In the genomic region with DNA sequence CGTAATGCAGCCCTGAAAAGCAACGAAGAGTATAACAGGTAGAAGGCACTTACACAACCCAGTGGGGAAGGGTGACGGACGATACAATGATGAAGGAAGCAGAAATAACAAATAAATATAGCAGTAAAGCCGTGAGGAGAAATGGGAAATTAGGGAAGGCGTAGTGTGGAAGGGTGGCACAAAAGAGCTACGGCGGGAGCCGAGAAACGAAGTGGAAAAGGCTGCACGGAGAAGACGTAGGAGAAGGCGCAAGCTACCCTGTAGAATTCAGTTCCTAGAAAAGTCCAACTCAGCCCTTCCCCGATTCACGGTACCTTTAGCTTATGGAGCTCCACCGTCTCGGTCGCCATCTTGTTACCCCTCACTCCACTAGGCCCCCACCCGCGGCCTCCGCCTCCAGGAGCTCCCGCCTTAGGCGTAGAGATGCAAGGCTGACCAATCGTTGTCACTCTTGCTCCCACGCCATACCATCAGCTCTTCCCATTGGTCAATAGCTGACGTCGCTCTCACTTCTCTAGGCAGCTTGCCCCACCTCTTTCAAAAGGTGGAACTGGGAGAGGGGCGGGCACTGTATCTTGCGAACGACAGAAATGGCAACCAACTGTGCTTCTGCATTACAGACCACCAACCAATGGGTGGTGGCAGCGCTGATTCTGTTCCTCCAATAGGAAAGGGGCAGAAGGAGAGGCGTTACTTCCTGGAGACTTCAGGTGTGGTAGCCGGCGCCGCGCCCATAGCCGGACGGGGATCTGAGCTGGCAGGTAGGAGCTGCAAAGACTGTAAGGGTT, we compare ENCODE assay signal across 8 cellular contexts. TPM values are rescaled to one million over a fixed set of nuclear protein-coding genes. Genes with fewer than 3 reads are reported as not detected.
DNase-seq lines count a peak whose midpoint lies in the region; ATAC-seq, FAIRE-seq and TF ChIP-seq lines count a peak whose summit lies in the region.

ORMDL2 (plus strand) TSS at position 690 of the 788 bp plus-strand sequence. CDS start 959 bp downstream, outside the sequence.
SARNP (minus strand) TSS at position 373 of the 788 bp plus-strand sequence; CDS start at position 350, 23 bp downstream.

- H3K4me2 ChIP-seq in parathyroid adenoma (ENCODE audit: low read length), result peak within 1 kb of the TSS; percentile 95

- H3K36me3 ChIP-seq in adipocyte (ENCODE audit: control insufficient read depth, insufficient read depth, low read length, severe bottlenecking) (peaks cover 40% of the 10 kb centered on the region), cardiac muscle cell (peaks cover 34% of the 10 kb centered on the region), parathyroid adenoma (ENCODE audit: control insufficient read depth, insufficient read depth, low read length) (no peaks in the 10 kb centered on the region), tibial nerve (peaks cover 0 to 52% (median 18%) of the 10 kb centered on the region in 3 donors)

- peak within 1 kb of the TSS; percentile 89 for H2AFZ ChIP-seq in parathyroid adenoma

- TF ChIP-seq EP300 in tibial nerve (IDR thresholded peaks at IDR 0.05), result peak; percentile 64 to 95

- H3K27ac ChIP-seq in cardiac muscle cell, result peak within 1 kb of the TSS; percentile 90
- H3K27ac ChIP-seq in parathyroid adenoma, result peak within 1 kb of the TSS; percentile 79
- peak within 1 kb of the TSS; percentile 84 to 93 (median 91) for H3K27ac ChIP-seq in tibial nerve

- peak within 1 kb of the TSS; percentile 95 for H3K9ac ChIP-seq in adipocyte (ENCODE audit: low read length)
- no peak within 1 kb of the TSS for H3K9ac ChIP-seq in parathyroid adenoma

- H3K9me3 ChIP-seq in adipocyte (ENCODE audit: control insufficient read depth, low read length) (no peaks in the 10 kb centered on the region), cardiac muscle cell (ENCODE audit: low read depth) (no peaks in the 10 kb centered on the region), parathyroid adenoma (ENCODE audit: control insufficient read depth, low read length) (no peaks in the 10 kb centered on the region), tibial nerve (no peaks in the 10 kb centered on the region)

- TF ChIP-seq CTCF in cardiac muscle cell (IDR thresholded peaks at IDR 0.05; ENCODE audit: low read depth, low read length) (no peak), parathyroid adenoma (IDR thresholded peaks at IDR 0.05) (no peak), tibial nerve (IDR thresholded peaks at IDR 0.05) (peak in 1 of 5 experiments; percentile 27)

- DNase-seq in GM12892 (ENCODE audit: insufficient read length) (peak; percentile 90), NCI-H1436 (lab: John Stamatoyannopoulos, UW) (peak; percentile 99), SW480 (ENCODE audit: low spot score) (peak; percentile 100), adipocyte (ENCODE audit: low read depth) (peak; percentile 100), cardiac muscle cell (ENCODE audit: low read depth in 1 of 2, low spot score in 1 of 2) (peak; percentile 99 to 100), tibial nerve (ENCODE audit: low spot score in 2 of 2) (peak; percentile 95 to 99)

- peaks cover 43% of the 10 kb centered on the region for H3K79me2 ChIP-seq in parathyroid adenoma

- ATAC-seq in HG02840 (IDR thresholded peaks at IDR 0.05; ENCODE audit: low FRiP score, unreplicated experiment), result peak; percentile 98

- H3K27me3 ChIP-seq in adipocyte (replicated peaks; ENCODE audit: control insufficient read depth, insufficient read depth, low read length) (no peaks in the 10 kb centered on the region), cardiac muscle cell (no peaks in the 10 kb centered on the region), parathyroid adenoma (ENCODE audit: control insufficient read depth, insufficient read depth, low read length) (no peaks in the 10 kb centered on the region), tibial nerve (peaks cover 0 to 3% of the 10 kb centered on the region in 2 donors)

- TF ChIP-seq POLR2A in GM12892 (IDR thresholded peaks at IDR 0.05; ENCODE audit: low read depth, low read length) (peak; percentile 81), tibial nerve (IDR thresholded peaks at IDR 0.05) (peak; percentile 9 to 81)

- FAIRE-seq in GM12892 (lab: Jason Lieb, UNC), result peak; percentile 94

- WGBS in tibial nerve, 2 donors, result 0% methylated on average over 38 of the region's 38 CpGs

- peaks cover 35% of the 10 kb centered on the region for H3K4me1 ChIP-seq in adipocyte (ENCODE audit: control insufficient read depth, insufficient read depth, low read length)
- H3K4me1 ChIP-seq in cardiac muscle cell (ENCODE audit: low read depth), result peaks cover 18% of the 10 kb centered on the region
- H3K4me1 ChIP-seq in parathyroid adenoma, result peaks cover 2% of the 10 kb centered on the region
- peaks cover 8 to 54% (median 17%) of the 10 kb centered on the region in 4 donors for H3K4me1 ChIP-seq in tibial nerve

- H3K4me3 ChIP-seq in adipocyte (ENCODE audit: low read length), result peak within 1 kb of the TSS; percentile 97
- H3K4me3 ChIP-seq in cardiac muscle cell, result peak within 1 kb of the TSS; percentile 92
- H3K4me3 ChIP-seq in parathyroid adenoma (ENCODE audit: low read depth, low read length), result peak within 1 kb of the TSS; percentile 99
- H3K4me3 ChIP-seq in tibial nerve, result peak within 1 kb of the TSS; percentile 59 to 96 (median 86)

RNA-seq across cellular contexts. Expression of gene ORMDL2, which starts in this region (rescaled TPM):
- 43.4 TPM for polyA plus RNA-seq in GM12892 (2012; ENCODE audit: missing spikeins)
- 9.0 and 9.4 TPM in 2 replicates for total RNA-seq in cardiac muscle cell
- 54.3 and 58.9 TPM in 2 replicates for polyA plus RNA-seq in cardiac muscle cell
- 10 to 100 TPM; 12.9 to 18.6 (median 14.5) TPM for total RNA-seq in tibial nerve

RNA-seq across cellular contexts. Expression of gene SARNP, which starts in this region (rescaled TPM):
- 133 TPM for polyA plus RNA-seq in GM12892 (2012; ENCODE audit: missing spikeins)
- total RNA-seq in cardiac muscle cell, result 131 and 197 TPM in 2 replicates
- 227 and 236 TPM in 2 replicates for polyA plus RNA-seq in cardiac muscle cell
- 10 to 100 TPM; 33.3 to 62.8 (median 52.8) TPM for total RNA-seq in tibial nerve

Comparison
In these comparisons a context has a peak if more than half of its experiments do, and no peak if none do; other contexts are left out.
1. Peak in every context shown above with its lines: DNase-seq, ATAC-seq, H3K4me3 ChIP-seq and H3K27ac ChIP-seq.